ENCODE assay signal across 1 cellular context in genomic region chr1:232581932-232582331, GRCh38.
TF ChIP-seq lines count a peak whose summit lies in the region.

No MANE protein-coding gene starts in this region.

TF ChIP-seq in A549, 52 proteins besides CTCF, POLR2A, EP300 and RAD21 (continued from another document):
- TF ChIP-seq HEYL (CRISPR knock-in tag; IDR thresholded peaks at IDR 0.05) (no peak), HOXB13 (CRISPR knock-in tag; IDR thresholded peaks at IDR 0.05; ENCODE audit: low read depth) (no peak), MAX (IDR thresholded peaks at IDR 0.05) (no peak), CHD2 (IDR thresholded peaks at IDR 0.05; ENCODE audit: low read length, partially characterized antibody) (no peak), ZC3H11A (IDR thresholded peaks at IDR 0.05) (no peak)
- TF ChIP-seq, protein P1, sequence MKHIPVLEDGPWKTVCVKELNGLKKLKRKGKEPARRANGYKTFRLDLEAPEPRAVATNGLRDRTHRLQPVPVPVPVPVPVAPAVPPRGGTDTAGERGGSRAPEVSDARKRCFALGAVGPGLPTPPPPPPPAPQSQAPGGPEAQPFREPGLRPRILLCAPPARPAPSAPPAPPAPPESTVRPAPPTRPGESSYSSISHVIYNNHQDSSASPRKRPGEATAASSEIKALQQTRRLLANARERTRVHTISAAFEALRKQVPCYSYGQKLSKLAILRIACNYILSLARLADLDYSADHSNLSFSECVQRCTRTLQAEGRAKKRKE (CRISPR knock-in tag; IDR thresholded peaks at IDR 0.05; ENCODE audit: low read depth): no peak
